11 cellular contexts compared by ENCODE assay signal in the genomic region with DNA sequence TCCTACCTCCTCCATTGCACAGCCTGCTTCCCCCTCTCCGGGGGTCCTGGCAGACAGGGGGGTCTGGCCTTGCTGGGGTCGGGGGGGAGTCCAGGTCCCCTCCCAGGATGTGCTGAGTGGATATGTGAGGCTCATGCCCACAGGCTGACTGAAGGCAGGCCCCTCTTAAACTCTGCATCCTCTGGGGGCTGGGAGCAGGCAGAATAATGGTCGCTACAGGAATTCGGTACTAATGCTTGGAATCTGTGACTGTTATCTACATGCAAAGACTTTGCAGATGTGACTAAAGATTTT. TPM values are rescaled to one million over a fixed set of nuclear protein-coding genes. Genes with fewer than 3 reads are reported as not detected.
DNase-seq lines count a peak whose midpoint lies in the region; ATAC-seq, FAIRE-seq and TF ChIP-seq lines count a peak whose summit lies in the region.
"Had no signal": no experiment of that assay in that cellular context is flagged by ENCODE, and none has a peak within 500 bp of the region (broad histone marks: within the 10 kb centered on the region; RNA-seq: fewer than 3 reads in every experiment).

No MANE protein-coding gene starts in this region.

- intact Hi-C loops in CD8-positive, alpha-beta T cell (cut with DNase I, micrococcal nuclease), result loop anchor here (5.0 to 10.0 kb wide), 6 partner anchors 85 to 767 kb away; partner anchors contain the start of genes NPTXR (in 2 of the 2), ATF4 (in 1 of the 2), CBX6 (in 1 of the 2) and CBX7 (in 1 of the 2)

- peaks cover 13% of the 10 kb centered on the region for H3K36me3 ChIP-seq in CD8-positive, alpha-beta T cell (ENCODE audit: insufficient read depth, low read length)
- H3K36me3 ChIP-seq in KOPT-K1 (ENCODE audit: insufficient read depth, low read length) (peaks cover 15% of the 10 kb centered on the region), neural progenitor cell (no peaks in the 10 kb centered on the region)

- DNase-seq in CD8-positive, alpha-beta T cell, result no peak
- no peak for DNase-seq in neural progenitor cell (ENCODE audit: low spot score)
- DNase-seq in islet precursor cell, result no peak
- DNase-seq in effector CD4-positive, alpha-beta T cell, result no peak
- DNase-seq in GM12892 (ENCODE audit: insufficient read length), result no peak
- DNase-seq: DMS79; RPMI8226; stimulated activated CD4-positive, alpha-beta T cell treated with anti-CD3 and anti-CD28 coated beads, Interleukin-12 subunit alpha, Interleukin-12 subunit beta, amount 100 ng/mL, for 4 hours had no signal

- no peaks in the 10 kb centered on the region for H3K27me3 Mint-ChIP-seq in CD8-positive, alpha-beta T cell (ENCODE audit: low read depth)
- peaks cover 4% of the 10 kb centered on the region for H3K27me3 Mint-ChIP-seq in brain
- H3K27me3 Mint-ChIP-seq in neural progenitor cell (ENCODE audit: insufficient read depth, low read depth), result peaks cover 5% of the 10 kb centered on the region

- H3K27ac Mint-ChIP-seq in CD8-positive, alpha-beta T cell, result peak overlapping the region; percentile 93
- H3K27ac Mint-ChIP-seq in brain (peak overlapping the region in 1 of 5 experiments; percentile 84), neural progenitor cell (no peak overlapping the region)

- POLR2A ChIA-PET in CD8-positive, alpha-beta T cell (lab: Charles Lee), result interaction anchor here (0.5 to 16.5 kb wide), 4 partner anchors 10 to 385 kb away, joined by 3 to 589 read pairs (median 8); no protein-coding TSS in a partner anchor

- H3K27me3 ChIP-seq in CD8-positive, alpha-beta T cell (ENCODE audit: insufficient read depth, low read length), result no peaks in the 10 kb centered on the region
- H3K27me3 ChIP-seq in neural progenitor cell, result peaks cover 17% of the 10 kb centered on the region

- H3K4me3 ChIP-seq in CD8-positive, alpha-beta T cell (ENCODE audit: low read depth, low read length), result peak overlapping the region; percentile 86
- no peak overlapping the region for H3K4me3 ChIP-seq in neural progenitor cell

- no peaks in the 10 kb centered on the region for H3K79me2 ChIP-seq in neural progenitor cell (ENCODE audit: low read depth)

- H3K9me3 ChIP-seq in CD8-positive, alpha-beta T cell (ENCODE audit: low read length), result no peaks in the 10 kb centered on the region
- H3K9me3 ChIP-seq in KOPT-K1 (ENCODE audit: insufficient read depth, low read length, poor library complexity, severe bottlenecking), result no peaks in the 10 kb centered on the region
- no peaks in the 10 kb centered on the region for H3K9me3 ChIP-seq in neural progenitor cell (ENCODE audit: low read depth)

- no peaks in the 10 kb centered on the region for H3K9me3 Mint-ChIP-seq in CD8-positive, alpha-beta T cell
- H3K9me3 Mint-ChIP-seq in brain (no peaks in the 10 kb centered on the region), neural progenitor cell (no peaks in the 10 kb centered on the region)

- peaks cover 9% of the 10 kb centered on the region for H4K20me1 ChIP-seq in neural progenitor cell (ENCODE audit: low read depth)

- H3K36me3 Mint-ChIP-seq in CD8-positive, alpha-beta T cell, result peaks cover 24% of the 10 kb centered on the region
- H3K36me3 Mint-ChIP-seq in brain (peaks cover 11% of the 10 kb centered on the region), neural progenitor cell (no peaks in the 10 kb centered on the region)

- H3F3A ChIP-seq in neural progenitor cell (ENCODE audit: low read depth), result peaks cover 34% of the 10 kb centered on the region

- TF ChIP-seq CTCF in CD8-positive, alpha-beta T cell (IDR thresholded peaks at IDR 0.05), result no peak
- TF ChIP-seq CTCF in brain (conservative IDR thresholded peaks at IDR 0.05), result no peak
- TF ChIP-seq CTCF in neural progenitor cell (IDR thresholded peaks at IDR 0.05), result no peak

- H2AFZ ChIP-seq in neural progenitor cell (replicated peaks), result no peak overlapping the region

- peaks cover 45% of the 10 kb centered on the region for H3K4me1 Mint-ChIP-seq in CD8-positive, alpha-beta T cell (ENCODE audit: low read depth)
- H3K4me1 Mint-ChIP-seq in brain (peaks cover 65% of the 10 kb centered on the region), neural progenitor cell (peaks cover 42% of the 10 kb centered on the region)

- no peak overlapping the region for H3K4me2 ChIP-seq in neural progenitor cell

- peaks cover 46% of the 10 kb centered on the region for H3K4me1 ChIP-seq in CD8-positive, alpha-beta T cell (ENCODE audit: insufficient read depth, low read length)
- peaks cover 30% of the 10 kb centered on the region for H3K4me1 ChIP-seq in neural progenitor cell

- CTCF ChIA-PET in CD8-positive, alpha-beta T cell (lab: Charles Lee), result interaction anchor here (2.0 to 3.5 kb wide), 4 partner anchors 9 to 33 kb away, joined by 5 to 15 read pairs (median 12); no protein-coding TSS in a partner anchor

- H3K27ac ChIP-seq in CD8-positive, alpha-beta T cell (ENCODE audit: low read depth, low read length), result peak overlapping the region; percentile 52
- peak overlapping the region; percentile 95 for H3K27ac ChIP-seq in KOPT-K1 (ENCODE audit: low read depth, low read length, poor library complexity, severe bottlenecking)
- H3K27ac ChIP-seq in neural progenitor cell, result no peak overlapping the region

- ATAC-seq in CD8-positive, alpha-beta T cell, result no peak
- no peak for ATAC-seq in HG02642 (IDR thresholded peaks at IDR 0.05; ENCODE audit: poor library complexity, unreplicated experiment)

- no peak for FAIRE-seq in GM12892 (lab: Jason Lieb, UNC)

- no peak for TF ChIP-seq POLR2A in GM12892 (IDR thresholded peaks at IDR 0.05; ENCODE audit: low read depth, low read length)

- H3K9ac ChIP-seq in neural progenitor cell, result no peak overlapping the region

- H3K4me3 Mint-ChIP-seq in CD8-positive, alpha-beta T cell, result peak overlapping the region; percentile 89
- H3K4me3 Mint-ChIP-seq in brain (peak overlapping the region; percentile 59 to 90 (median 88)), neural progenitor cell (peak overlapping the region; percentile 14)

RNA-seq across cellular contexts. Expression of gene SUN2, which starts 1.6 kb away (rescaled TPM):
- total RNA-seq in CD8-positive, alpha-beta T cell, result 100 to 1,000 TPM; 431 to 454 TPM
- polyA plus RNA-seq in brain (ENCODE audit: insufficient read depth, low read depth, low replicate concordance), result 251 TPM
- total RNA-seq in neural progenitor cell (ENCODE audit: low replicate concordance), result 16.2 and 33.5 TPM in 2 replicates
- 36.8 TPM for polyA plus RNA-seq in GM12892 (2012; ENCODE audit: missing spikeins)

RNA-seq across cellular contexts. Expression of gene DNAL4, which starts 36.5 kb away (rescaled TPM):
- 1 to 10 TPM; 2.5 to 3.6 TPM for total RNA-seq in CD8-positive, alpha-beta T cell
- polyA plus RNA-seq in brain (ENCODE audit: insufficient read depth, low read depth, low replicate concordance), result 61.4 TPM
- 10.7 and 24.3 TPM in 2 replicates for total RNA-seq in neural progenitor cell (ENCODE audit: low replicate concordance)
- polyA plus RNA-seq in GM12892 (2012; ENCODE audit: missing spikeins), result 5.2 TPM

RNA-seq across cellular contexts. Expression of gene GTPBP1, which starts 51.7 kb away (rescaled TPM):
- total RNA-seq in CD8-positive, alpha-beta T cell, result 100 to 1,000 TPM; 341 to 346 TPM
- 80.4 TPM for polyA plus RNA-seq in brain (ENCODE audit: insufficient read depth, low read depth, low replicate concordance)
- 40.8 and 91.9 TPM in 2 replicates for total RNA-seq in neural progenitor cell (ENCODE audit: low replicate concordance)
- 34.4 TPM for polyA plus RNA-seq in GM12892 (2012; ENCODE audit: missing spikeins)

RNA-seq across cellular contexts. Expression of gene JOSD1, which starts 56.7 kb away (rescaled TPM):
- total RNA-seq in CD8-positive, alpha-beta T cell, result 100 to 1,000 TPM; 364 to 375 TPM
- 45.7 TPM for polyA plus RNA-seq in brain (ENCODE audit: insufficient read depth, low read depth, low replicate concordance)
- total RNA-seq in neural progenitor cell (ENCODE audit: low replicate concordance), result 32.4 and 39.2 TPM in 2 replicates
- 39.6 TPM for polyA plus RNA-seq in GM12892 (2012; ENCODE audit: missing spikeins)

Comparison
In these comparisons a context has a peak if more than half of its experiments do, and no peak if none do; other contexts are left out.
1. H3K4me3 Mint-ChIP-seq: peak in every context shown above with its lines; median percentile 89 in CD8-positive, alpha-beta T cell; 88 in brain; 14 in neural progenitor cell.
2. RNA of gene SUN2, which starts 1.6 kb away (total RNA-seq): 431 to 454 TPM in CD8-positive, alpha-beta T cell; 16.2 to 33.5 TPM in neural progenitor cell; every median in the first group is over 10 times any median in the second.